Comparison of ENCODE assay signal across 22 cellular contexts in genomic region chr4:3112241-3112978, GRCh38. TPM values are rescaled to one million over a fixed set of nuclear protein-coding genes. Genes with fewer than 3 reads are reported as not detected.
DNase-seq lines count a peak whose midpoint lies in the region; ATAC-seq and TF ChIP-seq lines count a peak whose summit lies in the region.
"Had no signal": no experiment of that assay in that cellular context is flagged by ENCODE, and none has a peak within 500 bp of the region (broad histone marks: within the 10 kb centered on the region; RNA-seq: fewer than 3 reads in every experiment).

No MANE protein-coding gene starts in this region.

- BruUV-seq in A673 (replicated peaks; lab: Mats Ljungman, UMichigan): no TSS peak

- H3K9me3 Mint-ChIP-seq in osteocyte (ENCODE audit: unreplicated experiment) (no peaks in the 10 kb centered on the region), natural killer cell (no peaks in the 10 kb centered on the region)
- H3K9me3 Mint-ChIP-seq: activated CD4-positive, alpha-beta memory T cell treated with anti-CD3 and anti-CD28 coated beads for 36 hours; activated naive CD4-positive, alpha-beta T cell treated with anti-CD3 and anti-CD28 coated beads, Interleukin-2, amount 10 ng/mL, durations not matched to agents 7 days and 5 days; activated T-cell treated with anti-CD3 and anti-CD28 coated beads, Interleukin-2, amount 50 U/mL, for 24 hours; CD14-positive monocyte had no signal

- CTCF ChIA-PET in A673 (lab: Charles Lee): no interaction called here

- no peak overlapping the region for H3K9ac ChIP-seq in adipocyte (ENCODE audit: low read length)

- peaks cover 53% of the 10 kb centered on the region for H3K36me3 ChIP-seq in A673 (ENCODE audit: insufficient read depth, low read length, poor library complexity, severe bottlenecking)
- peaks cover 46% of the 10 kb centered on the region for H3K36me3 ChIP-seq in adipocyte (ENCODE audit: control insufficient read depth, insufficient read depth, low read length, severe bottlenecking)

- H3K27ac ChIP-seq in A673 (ENCODE audit: low read depth, low read length, poor library complexity, severe bottlenecking): peak overlapping the region; percentile 3
- H3K27ac ChIP-seq: WERI-Rb-1 had no signal

- H3K27ac Mint-ChIP-seq in osteocyte (ENCODE audit: unreplicated experiment): peak overlapping the region; percentile 33
- peak overlapping the region in 1 of 2 donors; percentile 29 for H3K27ac Mint-ChIP-seq in natural killer cell
- H3K27ac Mint-ChIP-seq: activated CD4-positive, alpha-beta memory T cell treated with anti-CD3 and anti-CD28 coated beads for 36 hours; activated naive CD4-positive, alpha-beta T cell treated with anti-CD3 and anti-CD28 coated beads, Interleukin-2, amount 10 ng/mL, durations not matched to agents 7 days and 5 days; activated T-cell treated with anti-CD3 and anti-CD28 coated beads, Interleukin-2, amount 50 U/mL, for 24 hours had no signal

- no peak overlapping the region for H3K4me3 ChIP-seq in A673 (ENCODE audit: low read depth, low read length, poor library complexity, severe bottlenecking)
- no peak overlapping the region for H3K4me3 ChIP-seq in adipocyte (ENCODE audit: low read length)
- H3K4me3 ChIP-seq: sigmoid colon had no signal

- peaks cover 44% of the 10 kb centered on the region for H3K36me3 Mint-ChIP-seq in osteocyte (ENCODE audit: unreplicated experiment)
- H3K36me3 Mint-ChIP-seq in natural killer cell: peaks cover 6% of the 10 kb centered on the region

- ATAC-seq in left ventricle myocardium superior (peak; percentile 49), natural killer cell (no peak), HG02885 (IDR thresholded peaks at IDR 0.05; ENCODE audit: poor library complexity, unreplicated experiment) (no peak)

- TF ChIP-seq CTCF in A673 (conservative IDR thresholded peaks at IDR 0.05; ENCODE audit: low read depth, low read length) (no peak), osteocyte (IDR thresholded peaks at IDR 0.05) (no peak), natural killer cell (IDR thresholded peaks at IDR 0.05) (no peak)

- H3K4me1 Mint-ChIP-seq in osteocyte (ENCODE audit: unreplicated experiment): peaks cover 23% of the 10 kb centered on the region
- peaks cover 0 to 8% of the 10 kb centered on the region in 2 donors for H3K4me1 Mint-ChIP-seq in natural killer cell
- H3K4me1 Mint-ChIP-seq: activated naive CD4-positive, alpha-beta T cell treated with anti-CD3 and anti-CD28 coated beads, Interleukin-2, amount 10 ng/mL, durations not matched to agents 7 days and 5 days had no signal

- DNase-seq in A673 (ENCODE audit: low spot score): no peak
- peak; percentile 45 for DNase-seq in adipocyte (ENCODE audit: low read depth)
- no peak for DNase-seq in left ventricle myocardium superior
- no peak for DNase-seq in osteocyte (ENCODE audit: extremely low spot score, unreplicated experiment)
- no peak for DNase-seq in natural killer cell
- no peak for DNase-seq in CD1c-positive myeloid dendritic cell (ENCODE audit: extremely low spot score)
- no peak for DNase-seq in activated effector memory CD4-positive, alpha-beta T cell treated with anti-CD3 and anti-CD28 coated beads, Interleukin-2, amount 50 U/mL, for 16 hours
- DNase-seq: activated CD4-positive, alpha-beta memory T cell treated with anti-CD3 and anti-CD28 coated beads for 36 hours; activated naive CD4-positive, alpha-beta T cell treated with anti-CD3 and anti-CD28 coated beads, Interleukin-2, amount 10 ng/mL, durations not matched to agents 7 days and 5 days; activated T-cell treated with anti-CD3 and anti-CD28 coated beads, Interleukin-2, amount 50 U/mL, for 24 hours; foreskin fibroblast; NCI-H1436; NCI-H524; nucleus accumbens; sigmoid colon; stimulated activated CD4-positive, alpha-beta T cell treated with anti-CD3 and anti-CD28 coated beads, Interleukin-2, amount 100 ng/mL, for 48 hours had no signal

- H3K4me1 ChIP-seq in A673 (ENCODE audit: insufficient read depth, low read length, poor library complexity, severe bottlenecking) (peaks cover 23% of the 10 kb centered on the region), adipocyte (ENCODE audit: control insufficient read depth, insufficient read depth, low read length) (peaks cover 46% of the 10 kb centered on the region)

- H3K27me3 ChIP-seq in A673 (replicated peaks; ENCODE audit: insufficient read depth, low read depth, low read length, poor library complexity) (no peaks in the 10 kb centered on the region), adipocyte (replicated peaks; ENCODE audit: control insufficient read depth, insufficient read depth, low read length) (no peaks in the 10 kb centered on the region)
- H3K27me3 ChIP-seq: sigmoid colon had no signal

- no peaks in the 10 kb centered on the region for H3K9me3 ChIP-seq in A673 (ENCODE audit: low read depth, low read length, poor library complexity, severe bottlenecking)
- no peaks in the 10 kb centered on the region for H3K9me3 ChIP-seq in adipocyte (ENCODE audit: control insufficient read depth, low read length)
- H3K9me3 ChIP-seq: sigmoid colon had no signal

- H3K27me3 Mint-ChIP-seq in osteocyte (ENCODE audit: unreplicated experiment): no peaks in the 10 kb centered on the region
- H3K27me3 Mint-ChIP-seq in natural killer cell (ENCODE audit: low read depth in 2 of 2): no peaks in the 10 kb centered on the region
- H3K27me3 Mint-ChIP-seq: activated CD4-positive, alpha-beta memory T cell treated with anti-CD3 and anti-CD28 coated beads for 36 hours; activated naive CD4-positive, alpha-beta T cell treated with anti-CD3 and anti-CD28 coated beads, Interleukin-2, amount 10 ng/mL, durations not matched to agents 7 days and 5 days; activated T-cell treated with anti-CD3 and anti-CD28 coated beads, Interleukin-2, amount 50 U/mL, for 24 hours had no signal

- intact Hi-C loops in A673 (cut with micrococcal nuclease; ENCODE audit: unreplicated experiment) (no loop called here), left ventricle myocardium superior (cut with micrococcal nuclease) (no loop called here), natural killer cell (cut with micrococcal nuclease) (no loop called here)

- H3K4me3 Mint-ChIP-seq in osteocyte (ENCODE audit: unreplicated experiment): no peak overlapping the region
- no peak overlapping the region for H3K4me3 Mint-ChIP-seq in natural killer cell
- H3K4me3 Mint-ChIP-seq: activated CD4-positive, alpha-beta memory T cell treated with anti-CD3 and anti-CD28 coated beads for 36 hours; activated naive CD4-positive, alpha-beta T cell treated with anti-CD3 and anti-CD28 coated beads, Interleukin-2, amount 10 ng/mL, durations not matched to agents 7 days and 5 days; activated T-cell treated with anti-CD3 and anti-CD28 coated beads, Interleukin-2, amount 50 U/mL, for 24 hours; CD14-positive monocyte had no signal

- POLR2A ChIA-PET in A673 (lab: Charles Lee; ENCODE audit: low non-redundant PET): no interaction called here

RNA-seq across cellular contexts. Expression of gene HTT, which starts 37.9 kb away (rescaled TPM):
- total RNA-seq in A673 (2021): 66.8 and 86.6 TPM in 2 replicates
- 25.9 TPM for total RNA-seq in left ventricle myocardium superior
- total RNA-seq in osteocyte: 44.9 and 51.3 TPM in 2 replicates
- 100 to 1,000 TPM; 132 to 175 (median 165) TPM for total RNA-seq in natural killer cell

RNA-seq across cellular contexts. Expression of gene HTT-AS, which starts 38.1 kb away (rescaled TPM):
- not detected in 2 replicates for total RNA-seq in A673 (2021)
- total RNA-seq in left ventricle myocardium superior: not detected
- not detected in 2 replicates for total RNA-seq in osteocyte
- not detected for total RNA-seq in natural killer cell
- total RNA-seq: activated CD4-positive, alpha-beta memory T cell treated with anti-CD3 and anti-CD28 coated beads for 36 hours; H4; HT1080; sigmoid colon; T-helper 1 cell treated with Interleukin-12 subunit alpha and Interleukin-12 subunit beta and Interleukin-4 antibody, amounts not matched to agents 30 ng/mL and 1 ng/mL, for 36 hours had no signal
